1 cellular context compared by ENCODE assay signal in the genomic region with DNA sequence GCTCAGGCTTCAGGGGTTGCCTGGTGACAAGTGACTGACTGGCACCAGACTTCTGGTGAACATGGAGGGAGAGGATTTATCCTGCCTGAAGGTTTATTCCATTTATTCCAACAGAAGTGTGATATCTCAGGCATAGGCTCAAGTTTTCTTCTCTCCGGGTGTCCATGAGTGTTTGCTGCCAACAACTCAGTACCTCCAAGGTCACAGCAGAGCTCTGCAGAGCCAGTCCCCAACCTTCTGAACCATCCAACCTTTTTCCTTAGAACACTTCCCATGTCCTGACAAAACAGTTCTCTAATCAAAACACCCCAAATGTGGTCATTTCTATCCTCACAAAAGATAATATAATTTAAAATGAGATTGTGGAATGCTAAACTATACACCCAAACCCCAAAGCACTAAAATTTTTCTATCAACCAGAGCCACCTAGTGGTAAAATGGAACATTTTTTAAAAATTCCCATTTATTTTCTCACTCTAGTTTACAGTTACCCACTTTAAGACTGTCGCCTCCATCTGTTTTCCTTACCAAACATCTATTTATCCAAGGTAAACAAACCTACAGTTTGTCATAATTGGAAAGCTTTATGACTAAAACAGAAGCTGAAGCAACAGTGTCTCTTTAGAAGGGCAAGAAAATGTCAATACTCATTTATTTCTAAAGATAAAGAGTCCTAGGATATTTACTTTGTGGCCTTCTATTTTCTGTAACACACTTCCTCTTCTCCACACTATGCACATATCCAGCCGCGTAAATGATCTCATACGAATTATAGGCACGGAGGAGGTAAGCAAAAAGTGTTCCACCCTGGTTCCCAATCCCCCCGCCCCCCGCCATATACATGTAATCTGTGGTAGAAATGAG.
TF ChIP-seq lines count a peak whose summit lies in the region.

No MANE protein-coding gene starts in this region.

TF ChIP-seq in GM23338, 12 proteins besides CTCF, POLR2A, EP300 and RAD21 (continued from another document):
- TF ChIP-seq, protein P1, sequence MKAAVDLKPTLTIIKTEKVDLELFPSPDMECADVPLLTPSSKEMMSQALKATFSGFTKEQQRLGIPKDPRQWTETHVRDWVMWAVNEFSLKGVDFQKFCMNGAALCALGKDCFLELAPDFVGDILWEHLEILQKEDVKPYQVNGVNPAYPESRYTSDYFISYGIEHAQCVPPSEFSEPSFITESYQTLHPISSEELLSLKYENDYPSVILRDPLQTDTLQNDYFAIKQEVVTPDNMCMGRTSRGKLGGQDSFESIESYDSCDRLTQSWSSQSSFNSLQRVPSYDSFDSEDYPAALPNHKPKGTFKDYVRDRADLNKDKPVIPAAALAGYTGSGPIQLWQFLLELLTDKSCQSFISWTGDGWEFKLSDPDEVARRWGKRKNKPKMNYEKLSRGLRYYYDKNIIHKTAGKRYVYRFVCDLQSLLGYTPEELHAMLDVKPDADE (IDR thresholded peaks at IDR 0.05) = no peak
- TF ChIP-seq POLR2AphosphoS5 (IDR thresholded peaks at IDR 0.05; ENCODE audit: low read depth) (no peak), ZNF114 (CRISPR knock-in tag; IDR thresholded peaks at IDR 0.05) (no peak), JUNB (IDR thresholded peaks at IDR 0.05; ENCODE audit: unreplicated experiment) (no peak), STAT1 (IDR thresholded peaks at IDR 0.05; ENCODE audit: unreplicated experiment) (no peak), EZH2 (IDR thresholded peaks at IDR 0.05; ENCODE audit: low read depth, unreplicated experiment) (no peak), EZH2phosphoT487 (IDR thresholded peaks at IDR 0.05; ENCODE audit: unreplicated experiment) (no peak), NANOG (IDR thresholded peaks at IDR 0.05; ENCODE audit: borderline replicate concordance) (no peak)
- TF ChIP-seq, protein P2, sequence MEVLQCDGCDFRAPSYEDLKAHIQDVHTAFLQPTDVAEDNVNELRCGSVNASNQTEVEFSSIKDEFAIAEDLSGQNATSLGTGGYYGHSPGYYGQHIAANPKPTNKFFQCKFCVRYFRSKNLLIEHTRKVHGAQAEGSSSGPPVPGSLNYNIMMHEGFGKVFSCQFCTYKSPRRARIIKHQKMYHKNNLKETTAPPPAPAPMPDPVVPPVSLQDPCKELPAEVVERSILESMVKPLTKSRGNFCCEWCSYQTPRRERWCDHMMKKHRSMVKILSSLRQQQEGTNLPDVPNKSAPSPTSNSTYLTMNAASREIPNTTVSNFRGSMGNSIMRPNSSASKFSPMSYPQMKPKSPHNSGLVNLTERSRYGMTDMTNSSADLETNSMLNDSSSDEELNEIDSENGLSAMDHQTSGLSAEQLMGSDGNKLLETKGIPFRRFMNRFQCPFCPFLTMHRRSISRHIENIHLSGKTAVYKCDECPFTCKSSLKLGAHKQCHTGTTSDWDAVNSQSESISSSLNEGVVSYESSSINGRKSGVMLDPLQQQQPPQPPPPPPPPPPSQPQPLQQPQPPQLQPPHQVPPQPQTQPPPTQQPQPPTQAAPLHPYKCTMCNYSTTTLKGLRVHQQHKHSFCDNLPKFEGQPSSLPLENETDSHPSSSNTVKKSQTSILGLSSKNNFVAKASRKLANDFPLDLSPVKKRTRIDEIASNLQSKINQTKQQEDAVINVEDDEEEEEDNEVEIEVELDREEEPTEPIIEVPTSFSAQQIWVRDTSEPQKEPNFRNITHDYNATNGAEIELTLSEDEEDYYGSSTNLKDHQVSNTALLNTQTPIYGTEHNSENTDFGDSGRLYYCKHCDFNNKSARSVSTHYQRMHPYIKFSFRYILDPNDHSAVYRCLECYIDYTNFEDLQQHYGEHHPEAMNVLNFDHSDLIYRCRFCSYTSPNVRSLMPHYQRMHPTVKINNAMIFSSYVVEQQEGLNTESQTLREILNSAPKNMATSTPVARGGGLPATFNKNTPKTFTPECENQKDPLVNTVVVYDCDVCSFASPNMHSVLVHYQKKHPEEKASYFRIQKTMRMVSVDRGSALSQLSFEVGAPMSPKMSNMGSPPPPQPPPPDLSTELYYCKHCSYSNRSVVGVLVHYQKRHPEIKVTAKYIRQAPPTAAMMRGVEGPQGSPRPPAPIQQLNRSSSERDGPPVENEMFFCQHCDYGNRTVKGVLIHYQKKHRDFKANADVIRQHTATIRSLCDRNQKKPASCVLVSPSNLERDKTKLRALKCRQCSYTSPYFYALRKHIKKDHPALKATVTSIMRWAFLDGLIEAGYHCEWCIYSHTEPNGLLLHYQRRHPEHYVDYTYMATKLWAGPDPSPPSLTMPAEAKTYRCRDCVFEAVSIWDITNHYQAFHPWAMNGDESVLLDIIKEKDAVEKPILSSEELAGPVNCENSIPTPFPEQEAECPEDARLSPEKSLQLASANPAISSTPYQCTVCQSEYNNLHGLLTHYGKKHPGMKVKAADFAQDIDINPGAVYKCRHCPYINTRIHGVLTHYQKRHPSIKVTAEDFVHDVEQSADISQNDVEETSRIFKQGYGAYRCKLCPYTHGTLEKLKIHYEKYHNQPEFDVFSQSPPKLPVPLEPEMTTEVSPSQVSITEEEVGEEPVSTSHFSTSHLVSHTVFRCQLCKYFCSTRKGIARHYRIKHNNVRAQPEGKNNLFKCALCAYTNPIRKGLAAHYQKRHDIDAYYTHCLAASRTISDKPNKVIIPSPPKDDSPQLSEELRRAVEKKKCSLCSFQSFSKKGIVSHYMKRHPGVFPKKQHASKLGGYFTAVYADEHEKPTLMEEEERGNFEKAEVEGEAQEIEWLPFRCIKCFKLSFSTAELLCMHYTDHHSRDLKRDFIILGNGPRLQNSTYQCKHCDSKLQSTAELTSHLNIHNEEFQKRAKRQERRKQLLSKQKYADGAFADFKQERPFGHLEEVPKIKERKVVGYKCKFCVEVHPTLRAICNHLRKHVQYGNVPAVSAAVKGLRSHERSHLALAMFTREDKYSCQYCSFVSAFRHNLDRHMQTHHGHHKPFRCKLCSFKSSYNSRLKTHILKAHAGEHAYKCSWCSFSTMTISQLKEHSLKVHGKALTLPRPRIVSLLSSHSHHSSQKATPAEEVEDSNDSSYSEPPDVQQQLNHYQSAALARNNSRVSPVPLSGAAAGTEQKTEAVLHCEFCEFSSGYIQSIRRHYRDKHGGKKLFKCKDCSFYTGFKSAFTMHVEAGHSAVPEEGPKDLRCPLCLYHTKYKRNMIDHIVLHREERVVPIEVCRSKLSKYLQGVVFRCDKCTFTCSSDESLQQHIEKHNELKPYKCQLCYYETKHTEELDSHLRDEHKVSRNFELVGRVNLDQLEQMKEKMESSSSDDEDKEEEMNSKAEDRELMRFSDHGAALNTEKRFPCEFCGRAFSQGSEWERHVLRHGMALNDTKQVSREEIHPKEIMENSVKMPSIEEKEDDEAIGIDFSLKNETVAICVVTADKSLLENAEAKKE (CRISPR knock-in tag; IDR thresholded peaks at IDR 0.05) = no peak
